In genomic region chr2:188380280-188380679, GRCh38 we compare ENCODE assay signal across 16 cellular contexts.
"Had no signal": no experiment of that assay in that cellular context is flagged by ENCODE, and none has a peak within 500 bp of the region (broad histone marks: within the 10 kb centered on the region; RNA-seq: fewer than 3 reads in every experiment).

No MANE protein-coding gene starts in this region.

- H3K27me3 ChIP-seq: esophagus muscularis mucosa, right atrium auricular region, transverse colon had no signal

- ATAC-seq: activated CD4-positive, alpha-beta T cell treated with anti-CD3 and anti-CD28 coated beads for 36 hours; activated CD8-positive, alpha-beta T cell treated with anti-CD3 and anti-CD28 coated beads for 36 hours; activated T-cell treated with anti-CD3 and anti-CD28 coated beads, Interleukin-2, amount 50 U/mL, for 72 hours; lower lobe of right lung; stimulated activated effector memory CD8-positive, alpha-beta T cell treated with anti-CD3 and anti-CD28 coated beads, Interleukin-12 subunit alpha, Interleukin-12 subunit beta, amount 100 ng/mL, for 72 hours had no signal

- DNase-seq: activated CD4-positive, alpha-beta T cell treated with anti-CD3 and anti-CD28 coated beads for 36 hours; activated CD8-positive, alpha-beta memory T cell treated with anti-CD3 and anti-CD28 coated beads, Interleukin-2, amount 50 U/mL, for 4 hours; activated CD8-positive, alpha-beta T cell treated with anti-CD3 and anti-CD28 coated beads for 36 hours; activated naive CD8-positive, alpha-beta T cell treated with anti-CD3 and anti-CD28 coated beads, Interleukin-2, amount 10 ng/mL, durations not matched to agents 7 days and 5 days; activated T-cell treated with anti-CD3 and anti-CD28 coated beads, Interleukin-2, amount 50 U/mL, for 72 hours; anterior cingulate cortex; dermis blood vessel endothelial cell; endodermal cell; lower lobe of right lung; midbrain; T1000; transverse colon had no signal

- H3K4me3 ChIP-seq: esophagus muscularis mucosa, lower lobe of right lung, right atrium auricular region, skin epidermis, transverse colon had no signal

- H3K9me3 ChIP-seq: esophagus muscularis mucosa, lower lobe of right lung, right atrium auricular region, transverse colon had no signal

- H3K27ac ChIP-seq: esophagus muscularis mucosa, lower lobe of right lung, right atrium auricular region, skin epidermis, transverse colon had no signal

- H3K36me3 ChIP-seq: lower lobe of right lung, right atrium auricular region, transverse colon had no signal
